1 cellular context compared by ENCODE assay signal in the genomic region with DNA sequence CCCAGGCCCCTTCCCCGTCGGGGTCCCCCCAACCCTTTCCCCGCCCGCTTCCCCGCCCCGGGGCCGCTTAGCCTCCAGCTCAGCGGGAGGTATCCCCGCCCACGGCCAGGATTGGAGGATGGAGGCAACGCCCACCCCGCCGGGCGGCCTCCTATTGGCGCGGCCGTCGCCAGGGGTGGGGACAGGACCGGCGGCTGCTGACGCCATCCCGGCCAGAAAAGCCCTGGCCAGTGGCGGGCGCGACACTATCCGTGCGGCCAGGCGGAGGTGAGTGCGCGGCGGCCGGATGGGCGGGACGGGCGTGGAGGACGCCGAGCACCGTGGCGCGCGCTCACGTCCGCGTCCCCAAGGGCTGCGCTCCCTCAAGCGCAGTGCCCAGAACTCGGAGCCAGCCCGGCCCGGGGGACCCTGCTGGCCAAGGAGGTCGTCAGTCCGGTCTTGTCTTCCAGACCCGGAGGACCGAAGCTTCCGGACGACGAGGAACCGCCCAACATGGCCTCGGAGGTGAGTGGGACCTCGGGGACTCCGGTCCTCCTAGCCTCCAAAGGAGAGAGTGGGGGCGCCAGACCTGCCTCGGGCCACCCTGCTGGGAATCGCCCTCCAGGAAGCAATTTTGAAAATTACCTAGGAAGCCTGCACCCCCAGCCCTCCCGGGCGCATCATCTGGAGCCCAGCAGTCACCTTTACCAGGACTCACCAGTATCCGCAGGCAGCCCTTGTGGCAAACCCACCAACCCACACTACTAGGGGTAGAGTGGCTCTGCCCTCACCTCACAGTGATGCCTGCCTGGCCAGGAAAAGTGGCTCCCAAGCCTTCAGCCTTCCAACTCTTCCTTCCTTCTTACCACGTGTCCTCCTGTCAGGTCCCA.
TF ChIP-seq lines count a peak whose summit lies in the region.

A gene (plus strand): TSS at position 230 of the 869 bp plus-strand sequence. CDS start 263 bp downstream, at position 493.

TF ChIP-seq in GM12878, 131 proteins besides CTCF, POLR2A, EP300 and RAD21 (continued from another document and continues in another):
- TF ChIP-seq, protein P1, sequence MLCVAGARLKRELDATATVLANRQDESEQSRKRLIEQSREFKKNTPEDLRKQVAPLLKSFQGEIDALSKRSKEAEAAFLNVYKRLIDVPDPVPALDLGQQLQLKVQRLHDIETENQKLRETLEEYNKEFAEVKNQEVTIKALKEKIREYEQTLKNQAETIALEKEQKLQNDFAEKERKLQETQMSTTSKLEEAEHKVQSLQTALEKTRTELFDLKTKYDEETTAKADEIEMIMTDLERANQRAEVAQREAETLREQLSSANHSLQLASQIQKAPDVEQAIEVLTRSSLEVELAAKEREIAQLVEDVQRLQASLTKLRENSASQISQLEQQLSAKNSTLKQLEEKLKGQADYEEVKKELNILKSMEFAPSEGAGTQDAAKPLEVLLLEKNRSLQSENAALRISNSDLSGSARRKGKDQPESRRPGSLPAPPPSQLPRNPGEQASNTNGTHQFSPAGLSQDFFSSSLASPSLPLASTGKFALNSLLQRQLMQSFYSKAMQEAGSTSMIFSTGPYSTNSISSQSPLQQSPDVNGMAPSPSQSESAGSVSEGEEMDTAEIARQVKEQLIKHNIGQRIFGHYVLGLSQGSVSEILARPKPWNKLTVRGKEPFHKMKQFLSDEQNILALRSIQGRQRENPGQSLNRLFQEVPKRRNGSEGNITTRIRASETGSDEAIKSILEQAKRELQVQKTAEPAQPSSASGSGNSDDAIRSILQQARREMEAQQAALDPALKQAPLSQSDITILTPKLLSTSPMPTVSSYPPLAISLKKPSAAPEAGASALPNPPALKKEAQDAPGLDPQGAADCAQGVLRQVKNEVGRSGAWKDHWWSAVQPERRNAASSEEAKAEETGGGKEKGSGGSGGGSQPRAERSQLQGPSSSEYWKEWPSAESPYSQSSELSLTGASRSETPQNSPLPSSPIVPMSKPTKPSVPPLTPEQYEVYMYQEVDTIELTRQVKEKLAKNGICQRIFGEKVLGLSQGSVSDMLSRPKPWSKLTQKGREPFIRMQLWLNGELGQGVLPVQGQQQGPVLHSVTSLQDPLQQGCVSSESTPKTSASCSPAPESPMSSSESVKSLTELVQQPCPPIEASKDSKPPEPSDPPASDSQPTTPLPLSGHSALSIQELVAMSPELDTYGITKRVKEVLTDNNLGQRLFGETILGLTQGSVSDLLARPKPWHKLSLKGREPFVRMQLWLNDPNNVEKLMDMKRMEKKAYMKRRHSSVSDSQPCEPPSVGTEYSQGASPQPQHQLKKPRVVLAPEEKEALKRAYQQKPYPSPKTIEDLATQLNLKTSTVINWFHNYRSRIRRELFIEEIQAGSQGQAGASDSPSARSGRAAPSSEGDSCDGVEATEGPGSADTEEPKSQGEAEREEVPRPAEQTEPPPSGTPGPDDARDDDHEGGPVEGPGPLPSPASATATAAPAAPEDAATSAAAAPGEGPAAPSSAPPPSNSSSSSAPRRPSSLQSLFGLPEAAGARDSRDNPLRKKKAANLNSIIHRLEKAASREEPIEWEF (IDR thresholded peaks at IDR 0.05; ENCODE audit: insufficient replicate concordance, low read depth, low read length) = no peak
- TF ChIP-seq, protein P2, sequence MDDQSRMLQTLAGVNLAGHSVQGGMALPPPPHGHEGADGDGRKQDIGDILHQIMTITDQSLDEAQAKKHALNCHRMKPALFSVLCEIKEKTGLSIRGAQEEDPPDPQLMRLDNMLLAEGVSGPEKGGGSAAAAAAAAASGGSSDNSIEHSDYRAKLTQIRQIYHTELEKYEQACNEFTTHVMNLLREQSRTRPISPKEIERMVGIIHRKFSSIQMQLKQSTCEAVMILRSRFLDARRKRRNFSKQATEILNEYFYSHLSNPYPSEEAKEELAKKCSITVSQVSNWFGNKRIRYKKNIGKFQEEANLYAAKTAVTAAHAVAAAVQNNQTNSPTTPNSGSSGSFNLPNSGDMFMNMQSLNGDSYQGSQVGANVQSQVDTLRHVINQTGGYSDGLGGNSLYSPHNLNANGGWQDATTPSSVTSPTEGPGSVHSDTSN (IDR thresholded peaks at IDR 0.05; ENCODE audit: insufficient replicate concordance, low read depth, low read length) = no peak
- TF ChIP-seq NFYA (IDR thresholded peaks at IDR 0.05; ENCODE audit: borderline replicate concordance, low read depth, low read length) (no peak), NFXL1 (IDR thresholded peaks at IDR 0.05; ENCODE audit: borderline replicate concordance) (no peak), ZNF274 (IDR thresholded peaks at IDR 0.05; ENCODE audit: insufficient read depth, insufficient read length) (no peak), RBBP5 (conservative IDR thresholded peaks at IDR 0.05) (no peak), ATF7 (IDR thresholded peaks at IDR 0.05; ENCODE audit: low read depth) (no peak; the same call in 1 of the 2 replicates), TCF7 (IDR thresholded peaks at IDR 0.05; ENCODE audit: borderline replicate concordance) (no peak), ZZZ3 (IDR thresholded peaks at IDR 0.05; ENCODE audit: control insufficient read depth, insufficient read length, low read depth) (no peak), TAF1 (IDR thresholded peaks at IDR 0.05; ENCODE audit: borderline replicate concordance, low read depth, low read length) (peak; percentile 64; the same call in 1 of the 2 replicates), NFIC (IDR thresholded peaks at IDR 0.05; ENCODE audit: low read depth, low read length) (no peak), RELA (IDR thresholded peaks at IDR 0.05; ENCODE audit: borderline replicate concordance, partially characterized antibody) (no peak), NR2C1 (IDR thresholded peaks at IDR 0.05) (no peak), FOXM1 (IDR thresholded peaks at IDR 0.05; ENCODE audit: low read depth, low read length) (no peak), BRCA1 (IDR thresholded peaks at IDR 0.05; ENCODE audit: low read depth, low read length) (no peak), LARP7 (IDR thresholded peaks at IDR 0.05) (peak; percentile 91)
- TF ChIP-seq, protein P3, sequence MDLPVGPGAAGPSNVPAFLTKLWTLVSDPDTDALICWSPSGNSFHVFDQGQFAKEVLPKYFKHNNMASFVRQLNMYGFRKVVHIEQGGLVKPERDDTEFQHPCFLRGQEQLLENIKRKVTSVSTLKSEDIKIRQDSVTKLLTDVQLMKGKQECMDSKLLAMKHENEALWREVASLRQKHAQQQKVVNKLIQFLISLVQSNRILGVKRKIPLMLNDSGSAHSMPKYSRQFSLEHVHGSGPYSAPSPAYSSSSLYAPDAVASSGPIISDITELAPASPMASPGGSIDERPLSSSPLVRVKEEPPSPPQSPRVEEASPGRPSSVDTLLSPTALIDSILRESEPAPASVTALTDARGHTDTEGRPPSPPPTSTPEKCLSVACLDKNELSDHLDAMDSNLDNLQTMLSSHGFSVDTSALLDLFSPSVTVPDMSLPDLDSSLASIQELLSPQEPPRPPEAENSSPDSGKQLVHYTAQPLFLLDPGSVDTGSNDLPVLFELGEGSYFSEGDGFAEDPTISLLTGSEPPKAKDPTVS (IDR thresholded peaks at IDR 0.05; ENCODE audit: low read depth, low read length) = no peak
- TF ChIP-seq, protein P4, sequence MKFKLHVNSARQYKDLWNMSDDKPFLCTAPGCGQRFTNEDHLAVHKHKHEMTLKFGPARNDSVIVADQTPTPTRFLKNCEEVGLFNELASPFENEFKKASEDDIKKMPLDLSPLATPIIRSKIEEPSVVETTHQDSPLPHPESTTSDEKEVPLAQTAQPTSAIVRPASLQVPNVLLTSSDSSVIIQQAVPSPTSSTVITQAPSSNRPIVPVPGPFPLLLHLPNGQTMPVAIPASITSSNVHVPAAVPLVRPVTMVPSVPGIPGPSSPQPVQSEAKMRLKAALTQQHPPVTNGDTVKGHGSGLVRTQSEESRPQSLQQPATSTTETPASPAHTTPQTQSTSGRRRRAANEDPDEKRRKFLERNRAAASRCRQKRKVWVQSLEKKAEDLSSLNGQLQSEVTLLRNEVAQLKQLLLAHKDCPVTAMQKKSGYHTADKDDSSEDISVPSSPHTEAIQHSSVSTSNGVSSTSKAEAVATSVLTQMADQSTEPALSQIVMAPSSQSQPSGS (IDR thresholded peaks at IDR 0.05; ENCODE audit: low read length) = no peak
- TF ChIP-seq, protein P5, sequence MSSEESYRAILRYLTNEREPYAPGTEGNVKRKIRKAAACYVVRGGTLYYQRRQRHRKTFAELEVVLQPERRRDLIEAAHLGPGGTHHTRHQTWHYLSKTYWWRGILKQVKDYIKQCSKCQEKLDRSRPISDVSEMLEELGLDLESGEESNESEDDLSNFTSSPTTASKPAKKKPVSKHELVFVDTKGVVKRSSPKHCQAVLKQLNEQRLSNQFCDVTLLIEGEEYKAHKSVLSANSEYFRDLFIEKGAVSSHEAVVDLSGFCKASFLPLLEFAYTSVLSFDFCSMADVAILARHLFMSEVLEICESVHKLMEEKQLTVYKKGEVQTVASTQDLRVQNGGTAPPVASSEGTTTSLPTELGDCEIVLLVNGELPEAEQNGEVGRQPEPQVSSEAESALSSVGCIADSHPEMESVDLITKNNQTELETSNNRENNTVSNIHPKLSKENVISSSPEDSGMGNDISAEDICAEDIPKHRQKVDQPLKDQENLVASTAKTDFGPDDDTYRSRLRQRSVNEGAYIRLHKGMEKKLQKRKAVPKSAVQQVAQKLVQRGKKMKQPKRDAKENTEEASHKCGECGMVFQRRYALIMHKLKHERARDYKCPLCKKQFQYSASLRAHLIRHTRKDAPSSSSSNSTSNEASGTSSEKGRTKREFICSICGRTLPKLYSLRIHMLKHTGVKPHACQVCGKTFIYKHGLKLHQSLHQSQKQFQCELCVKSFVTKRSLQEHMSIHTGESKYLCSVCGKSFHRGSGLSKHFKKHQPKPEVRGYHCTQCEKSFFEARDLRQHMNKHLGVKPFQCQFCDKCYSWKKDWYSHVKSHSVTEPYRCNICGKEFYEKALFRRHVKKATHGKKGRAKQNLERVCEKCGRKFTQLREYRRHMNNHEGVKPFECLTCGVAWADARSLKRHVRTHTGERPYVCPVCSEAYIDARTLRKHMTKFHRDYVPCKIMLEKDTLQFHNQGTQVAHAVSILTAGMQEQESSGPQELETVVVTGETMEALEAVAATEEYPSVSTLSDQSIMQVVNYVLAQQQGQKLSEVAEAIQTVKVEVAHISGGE (CRISPR knock-in tag; IDR thresholded peaks at IDR 0.05) = no peak
- TF ChIP-seq, protein P6, sequence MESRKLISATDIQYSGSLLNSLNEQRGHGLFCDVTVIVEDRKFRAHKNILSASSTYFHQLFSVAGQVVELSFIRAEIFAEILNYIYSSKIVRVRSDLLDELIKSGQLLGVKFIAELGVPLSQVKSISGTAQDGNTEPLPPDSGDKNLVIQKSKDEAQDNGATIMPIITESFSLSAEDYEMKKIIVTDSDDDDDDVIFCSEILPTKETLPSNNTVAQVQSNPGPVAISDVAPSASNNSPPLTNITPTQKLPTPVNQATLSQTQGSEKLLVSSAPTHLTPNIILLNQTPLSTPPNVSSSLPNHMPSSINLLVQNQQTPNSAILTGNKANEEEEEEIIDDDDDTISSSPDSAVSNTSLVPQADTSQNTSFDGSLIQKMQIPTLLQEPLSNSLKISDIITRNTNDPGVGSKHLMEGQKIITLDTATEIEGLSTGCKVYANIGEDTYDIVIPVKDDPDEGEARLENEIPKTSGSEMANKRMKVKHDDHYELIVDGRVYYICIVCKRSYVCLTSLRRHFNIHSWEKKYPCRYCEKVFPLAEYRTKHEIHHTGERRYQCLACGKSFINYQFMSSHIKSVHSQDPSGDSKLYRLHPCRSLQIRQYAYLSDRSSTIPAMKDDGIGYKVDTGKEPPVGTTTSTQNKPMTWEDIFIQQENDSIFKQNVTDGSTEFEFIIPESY (IDR thresholded peaks at IDR 0.05) = no peak
- TF ChIP-seq, protein P7, sequence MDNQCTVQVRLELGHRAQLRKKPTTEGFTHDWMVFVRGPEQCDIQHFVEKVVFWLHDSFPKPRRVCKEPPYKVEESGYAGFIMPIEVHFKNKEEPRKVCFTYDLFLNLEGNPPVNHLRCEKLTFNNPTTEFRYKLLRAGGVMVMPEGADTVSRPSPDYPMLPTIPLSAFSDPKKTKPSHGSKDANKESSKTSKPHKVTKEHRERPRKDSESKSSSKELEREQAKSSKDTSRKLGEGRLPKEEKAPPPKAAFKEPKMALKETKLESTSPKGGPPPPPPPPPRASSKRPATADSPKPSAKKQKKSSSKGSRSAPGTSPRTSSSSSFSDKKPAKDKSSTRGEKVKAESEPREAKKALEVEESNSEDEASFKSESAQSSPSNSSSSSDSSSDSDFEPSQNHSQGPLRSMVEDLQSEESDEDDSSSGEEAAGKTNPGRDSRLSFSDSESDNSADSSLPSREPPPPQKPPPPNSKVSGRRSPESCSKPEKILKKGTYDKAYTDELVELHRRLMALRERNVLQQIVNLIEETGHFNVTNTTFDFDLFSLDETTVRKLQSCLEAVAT (IDR thresholded peaks at IDR 0.05) = no peak
- TF ChIP-seq, protein P8, sequence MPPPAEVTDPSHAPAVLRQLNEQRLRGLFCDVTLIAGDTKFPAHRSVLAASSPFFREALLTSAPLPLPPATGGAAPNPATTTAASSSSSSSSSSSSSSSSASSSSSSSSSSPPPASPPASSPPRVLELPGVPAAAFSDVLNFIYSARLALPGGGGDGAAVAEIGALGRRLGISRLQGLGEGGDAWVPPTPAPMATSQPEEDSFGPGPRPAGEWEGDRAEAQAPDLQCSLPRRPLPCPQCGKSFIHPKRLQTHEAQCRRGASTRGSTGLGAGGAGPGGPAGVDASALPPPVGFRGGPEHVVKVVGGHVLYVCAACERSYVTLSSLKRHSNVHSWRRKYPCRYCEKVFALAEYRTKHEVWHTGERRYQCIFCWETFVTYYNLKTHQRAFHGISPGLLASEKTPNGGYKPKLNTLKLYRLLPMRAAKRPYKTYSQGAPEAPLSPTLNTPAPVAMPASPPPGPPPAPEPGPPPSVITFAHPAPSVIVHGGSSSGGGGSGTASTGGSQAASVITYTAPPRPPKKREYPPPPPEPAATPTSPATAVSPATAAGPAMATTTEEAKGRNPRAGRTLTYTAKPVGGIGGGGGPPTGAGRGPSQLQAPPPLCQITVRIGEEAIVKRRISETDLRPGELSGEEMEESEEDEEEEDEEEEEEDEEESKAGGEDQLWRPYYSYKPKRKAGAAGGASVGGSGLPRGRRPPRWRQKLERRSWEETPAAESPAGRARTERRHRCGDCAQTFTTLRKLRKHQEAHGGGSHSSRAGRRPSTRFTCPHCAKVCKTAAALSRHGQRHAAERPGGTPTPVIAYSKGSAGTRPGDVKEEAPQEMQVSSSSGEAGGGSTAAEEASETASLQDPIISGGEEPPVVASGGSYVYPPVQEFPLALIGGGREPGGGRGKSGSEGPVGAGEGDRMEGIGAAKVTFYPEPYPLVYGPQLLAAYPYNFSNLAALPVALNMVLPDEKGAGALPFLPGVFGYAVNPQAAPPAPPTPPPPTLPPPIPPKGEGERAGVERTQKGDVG (CRISPR knock-in tag; IDR thresholded peaks at IDR 0.05) = no peak
